In the genomic region with DNA sequence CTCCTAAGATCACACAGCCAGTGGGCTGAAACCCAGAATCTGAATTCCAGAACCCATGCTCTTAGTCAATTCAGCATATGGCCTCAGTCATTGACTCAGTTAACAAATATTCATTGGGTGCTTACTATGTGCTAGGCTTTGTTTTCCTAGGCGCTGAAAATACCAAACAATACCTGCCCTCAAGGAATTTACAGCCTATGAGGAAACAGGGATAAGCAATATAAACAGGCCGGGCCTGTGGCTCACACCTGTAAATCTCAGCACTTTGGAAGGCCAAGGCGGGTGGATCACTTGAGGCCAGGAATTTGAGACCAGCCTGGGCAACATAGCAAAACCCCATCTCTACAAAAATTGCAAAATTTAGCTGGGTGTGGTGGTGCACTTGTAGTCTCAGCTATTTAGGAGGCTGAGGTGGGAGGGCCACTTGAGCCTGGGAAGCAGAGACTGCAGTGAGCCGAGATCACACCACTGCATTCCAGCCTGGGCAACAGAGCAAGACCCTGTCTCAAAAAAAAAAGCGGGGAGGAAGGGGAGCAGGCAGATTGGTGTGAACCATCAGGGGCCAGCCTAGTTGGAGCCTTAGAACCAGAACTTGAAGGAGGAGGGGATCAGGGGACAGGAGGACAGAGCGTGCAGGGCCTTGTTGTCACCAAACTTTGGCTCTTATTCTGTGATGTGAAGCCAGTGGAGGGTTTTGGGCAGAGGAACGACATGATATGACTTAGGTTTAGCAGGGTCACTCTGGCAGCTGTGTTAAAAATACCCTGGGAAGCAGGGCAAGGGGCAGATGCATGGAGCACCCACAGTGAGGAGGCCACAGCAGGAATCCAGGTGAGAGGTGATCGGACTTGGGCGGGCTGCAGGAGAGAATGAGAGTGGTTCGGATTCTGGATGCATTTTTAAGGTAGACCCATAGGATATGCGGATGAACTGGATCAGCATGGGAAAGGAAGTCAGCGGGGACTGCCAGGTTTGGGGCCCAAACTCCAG, we compare ENCODE assay signal across 14 cellular contexts. TPM values are rescaled to one million over a fixed set of nuclear protein-coding genes. Genes with fewer than 3 reads are reported as not detected.
DNase-seq lines count a peak whose midpoint lies in the region; ATAC-seq and TF ChIP-seq lines count a peak whose summit lies in the region.
"Had no signal": no experiment of that assay in that cellular context is flagged by ENCODE, and none has a peak within 500 bp of the region (broad histone marks: within the 10 kb centered on the region; RNA-seq: fewer than 3 reads in every experiment).

No MANE protein-coding gene starts in this region.

- no peak for ATAC-seq in lung (ENCODE audit: insufficient read depth, low FRiP score)

- H3K4me3 Mint-ChIP-seq in endodermal cell (no peak overlapping the region), HFFc6 (no peak overlapping the region)

- H3K27ac ChIP-seq in endodermal cell (ENCODE audit: low read depth, low read length) (no peak overlapping the region), lung (ENCODE audit: low read depth in 1 of 2, low read length in 1 of 2) (peak overlapping the region; percentile 58 to 61), stomach smooth muscle (ENCODE audit: low read length) (peak overlapping the region; percentile 99), A673 (ENCODE audit: low read depth, low read length, poor library complexity, severe bottlenecking) (no peak overlapping the region)
- H3K27ac ChIP-seq: neutrophil, SJSA1 had no signal

- POLR2A ChIA-PET in A673 (lab: Charles Lee; ENCODE audit: low non-redundant PET): no interaction called here

- no peak overlapping the region for H3K27ac Mint-ChIP-seq in endodermal cell
- H3K27ac Mint-ChIP-seq in HFFc6: no peak overlapping the region

- BruUV-seq in A673 (replicated peaks; lab: Mats Ljungman, UMichigan): no TSS peak

- intact Hi-C loops in A673 (cut with micrococcal nuclease; ENCODE audit: unreplicated experiment): no loop called here

- no peak for TF ChIP-seq CTCF in endodermal cell (conservative IDR thresholded peaks at IDR 0.05)
- TF ChIP-seq CTCF in lung (IDR thresholded peaks at IDR 0.05; ENCODE audit: control extremely low read depth, extremely low read depth): no peak
- no peak for TF ChIP-seq CTCF in A673 (conservative IDR thresholded peaks at IDR 0.05; ENCODE audit: low read depth, low read length)
- TF ChIP-seq CTCF in HFFc6 (IDR thresholded peaks at IDR 0.05): no peak

- CTCF ChIA-PET in A673 (lab: Charles Lee): no interaction called here

- H3K4me1 ChIP-seq in endodermal cell (ENCODE audit: control insufficient read depth, insufficient read depth, low read length) (no peaks in the 10 kb centered on the region), lung (ENCODE audit: control insufficient read depth in 2 of 2, insufficient read depth in 2 of 2, low read length in 2 of 2) (peaks cover 13 to 33% of the 10 kb centered on the region in 2 donors), stomach smooth muscle (ENCODE audit: control insufficient read depth, insufficient read depth, low read length) (peaks cover 88% of the 10 kb centered on the region), A673 (ENCODE audit: insufficient read depth, low read length, poor library complexity, severe bottlenecking) (no peaks in the 10 kb centered on the region)

- 75 to 80% methylated on average over 7 to 12 of the region's 12 CpGs for WGBS in endodermal cell (ENCODE audit: insufficient coverage in 1 of 2, insufficient read length in 1 of 2), 2 experiments
- WGBS in lung, 2 donors: 80 to 90% methylated on average over 12 of the region's 12 CpGs

- H3K27me3 ChIP-seq in endodermal cell (ENCODE audit: control insufficient read depth, insufficient read depth, low read length, poor library complexity, severe bottlenecking) (no peaks in the 10 kb centered on the region), lung (ENCODE audit: control insufficient read depth, insufficient read depth) (no peaks in the 10 kb centered on the region), stomach smooth muscle (ENCODE audit: control insufficient read depth in 1 of 2, insufficient read depth in 2 of 2, low read length in 2 of 2) (no peaks in the 10 kb centered on the region), A673 (replicated peaks; ENCODE audit: insufficient read depth, low read depth, low read length, poor library complexity) (no peaks in the 10 kb centered on the region)
- H3K27me3 ChIP-seq: SJSA1 had no signal

- no peak overlapping the region for H3K9ac ChIP-seq in endodermal cell (ENCODE audit: extremely low read depth, low read length, poor library complexity, severe bottlenecking)
- peak overlapping the region; percentile 73 to 92 for H3K9ac ChIP-seq in stomach smooth muscle (ENCODE audit: low read length in 2 of 2)

- H3K36me3 ChIP-seq in endodermal cell (ENCODE audit: control insufficient read depth, insufficient read depth, low read length): no peaks in the 10 kb centered on the region
- peaks cover 0 to 23% of the 10 kb centered on the region in 2 donors for H3K36me3 ChIP-seq in lung (ENCODE audit: control insufficient read depth in 2 of 2, insufficient read depth in 2 of 2, low read length in 2 of 2)
- peaks cover 21 to 24% of the 10 kb centered on the region in 2 donors for H3K36me3 ChIP-seq in stomach smooth muscle (ENCODE audit: control insufficient read depth in 2 of 2, insufficient read depth in 2 of 2, low read length in 2 of 2)
- no peaks in the 10 kb centered on the region for H3K36me3 ChIP-seq in A673 (ENCODE audit: insufficient read depth, low read length, poor library complexity, severe bottlenecking)
- H3K36me3 ChIP-seq: neutrophil, SJSA1 had no signal

- H3K36me3 Mint-ChIP-seq in endodermal cell (ENCODE audit: low read depth): no peaks in the 10 kb centered on the region
- no peaks in the 10 kb centered on the region for H3K36me3 Mint-ChIP-seq in HFFc6 (ENCODE audit: low read depth)

- H3K9me3 Mint-ChIP-seq in endodermal cell (no peaks in the 10 kb centered on the region), HFFc6 (no peaks in the 10 kb centered on the region)

- peaks cover 6% of the 10 kb centered on the region for H3K4me1 Mint-ChIP-seq in endodermal cell
- peaks cover 11% of the 10 kb centered on the region for H3K4me1 Mint-ChIP-seq in HFFc6 (ENCODE audit: low read depth)

- no peak overlapping the region for H3K4me3 ChIP-seq in endodermal cell (ENCODE audit: low read length)
- no peak overlapping the region for H3K4me3 ChIP-seq in lung
- H3K4me3 ChIP-seq in stomach smooth muscle (ENCODE audit: low read length in 2 of 2): peak overlapping the region in 1 of 2 donors; percentile 69
- no peak overlapping the region for H3K4me3 ChIP-seq in A673 (ENCODE audit: low read depth, low read length, poor library complexity, severe bottlenecking)
- H3K4me3 ChIP-seq: SJSA1 had no signal

- DNase-seq in M059J (ENCODE audit: low read depth): peak; percentile 52
- peak; percentile 40 for DNase-seq in endodermal cell
- no peak for DNase-seq in lung (ENCODE audit: low spot score)
- DNase-seq in A673 (ENCODE audit: low spot score): no peak
- no peak for DNase-seq in HFFc6
- DNase-seq in amniotic stem cell (lab: John Stamatoyannopoulos, UW): no peak
- no peak for DNase-seq in stimulated activated naive CD4-positive, alpha-beta T cell treated with Interleukin-2 at 50 U/mL for 16 hours (lab: John Stamatoyannopoulos, UW)
- DNase-seq: activated CD4-positive, alpha-beta T cell treated with anti-CD3 and anti-CD28 coated beads for 1 hour; HCEC 1CT; MV-4-11; NCI-H510A had no signal

- H3K27me3 Mint-ChIP-seq in endodermal cell (ENCODE audit: insufficient read depth) (peaks cover 9% of the 10 kb centered on the region), HFFc6 (ENCODE audit: insufficient read depth) (no peaks in the 10 kb centered on the region; the same call in 1 of the 2 replicates)

- H3K9me3 ChIP-seq in endodermal cell (ENCODE audit: control insufficient read depth, low read length) (no peaks in the 10 kb centered on the region), lung (ENCODE audit: control insufficient read depth in 2 of 2, insufficient read depth in 1 of 2, low read length in 1 of 2) (no peaks in the 10 kb centered on the region), stomach smooth muscle (ENCODE audit: control insufficient read depth in 2 of 2, low read length in 2 of 2) (no peaks in the 10 kb centered on the region), A673 (ENCODE audit: low read depth, low read length, poor library complexity, severe bottlenecking) (no peaks in the 10 kb centered on the region)
- H3K9me3 ChIP-seq: neutrophil, SJSA1 had no signal

RNA-seq across cellular contexts. Expression of a gene that starts 5.8 kb away (rescaled TPM):
- total RNA-seq in M059J (2014; rRNA removed; shearing (Covaris generic)): 15.3 and 26.1 TPM in 2 replicates
- 1 to 10 TPM; 3.0 to 3.4 TPM for total RNA-seq in endodermal cell
- 1.0 TPM for polyA plus RNA-seq in endodermal cell (2013, experiment 1 of 2)
- polyA plus RNA-seq in endodermal cell (2013, experiment 2 of 2): 0.70 TPM
- total RNA-seq in lung: 10 to 100 TPM; 89.4 to 90.9 TPM
- 10 to 100 TPM; 64.1 to 78.9 TPM for polyA plus RNA-seq in lung
- not detected in 2 replicates for total RNA-seq in A673 (2021)
- 1 to 10 TPM in 5 of 6 experiments, under 1 TPM in 1; 0.91 to 4.0 (median 1.9) TPM for total RNA-seq in HFFc6 (2021; fragmentation: NEBNext Ultra II Directional; extraction: Animal tissue kit (Norgen Biotek cat#: 25700))

RNA-seq across cellular contexts. Expression of a gene that starts 35.4 kb away (rescaled TPM):
- total RNA-seq in M059J (2014; rRNA removed; shearing (Covaris generic)): not detected in 2 replicates
- not detected for total RNA-seq in endodermal cell
- 0.28 TPM for polyA plus RNA-seq in endodermal cell (2013, experiment 1 of 2)
- not detected for polyA plus RNA-seq in endodermal cell (2013, experiment 2 of 2)
- under 1 TPM in 1 of 2 donors, not detected in 1; 0.14 TPM for total RNA-seq in lung
- under 1 TPM in 1 of 2 donors, not detected in 1; 0.08 TPM for polyA plus RNA-seq in lung
- not detected in 2 replicates for total RNA-seq in A673 (2021)
- total RNA-seq in HFFc6 (2021; fragmentation: NEBNext Ultra II Directional; extraction: Animal tissue kit (Norgen Biotek cat#: 25700)): not detected
- total RNA-seq: SJSA1 had no signal

Comparison
In these comparisons a context has a peak if more than half of its experiments do, and no peak if none do; other contexts are left out.
1. DNase-seq: peak in M059J (single experiment) and endodermal cell (single experiment); none in lung (single experiment), A673 (single experiment), HFFc6 (single experiment), amniotic stem cell (single experiment) and stimulated activated naive CD4-positive, alpha-beta T cell treated with Interleukin-2 at 50 U/mL for 16 hours (single experiment).
2. H3K27ac ChIP-seq: peak in lung (2 of 2) and stomach smooth muscle (single experiment); none in endodermal cell (single experiment) and A673 (single experiment).